Comparison of ENCODE assay signal across 8 cellular contexts in genomic region chr10:51074238-51075028, GRCh38. TPM values are rescaled to one million over a fixed set of nuclear protein-coding genes. Genes with fewer than 3 reads are reported as not detected.
A peak's percentile ranks its signal among the peaks of the same experiment; 100 is the strongest.
DNase-seq lines count a peak whose midpoint lies in the region; ATAC-seq and TF ChIP-seq lines count a peak whose summit lies in the region.

Gene PRKG1 (plus strand): TSS chr10:51074487.

- H2AK5ac ChIP-seq in neuronal stem cell (ENCODE audit: low read depth, low read length), result peak within 1 kb of the TSS; percentile 10

- H2BK15ac ChIP-seq in neuronal stem cell (ENCODE audit: low read length), result peak within 1 kb of the TSS; percentile 100

- H3K9me3 ChIP-seq in cardiac muscle cell (ENCODE audit: low read depth), result no peaks in the 10 kb centered on the region
- H3K9me3 ChIP-seq in neuronal stem cell (replicated peaks in 1 of 2; ENCODE audit: control insufficient read depth in 2 of 2, insufficient read depth in 1 of 2, low read depth in 1 of 2, low read length in 2 of 2), result no peaks in the 10 kb centered on the region

- no peak within 1 kb of the TSS for H4K8ac ChIP-seq in neuronal stem cell (ENCODE audit: low read depth, low read length)

- peak within 1 kb of the TSS; percentile 23 for H3K4ac ChIP-seq in neuronal stem cell (ENCODE audit: low read length)

- H2BK5ac ChIP-seq in neuronal stem cell (ENCODE audit: low read length), result peak within 1 kb of the TSS; percentile 97

- peak within 1 kb of the TSS; percentile 95 for H3K9ac ChIP-seq in neuronal stem cell (ENCODE audit: low read depth, low read length, poor library complexity)

- H3K18ac ChIP-seq in neuronal stem cell (ENCODE audit: low read length), result peak within 1 kb of the TSS; percentile 81

- peak within 1 kb of the TSS; percentile 81 for H2BK120ac ChIP-seq in neuronal stem cell (ENCODE audit: low read depth, low read length)

- H3K14ac ChIP-seq in neuronal stem cell (ENCODE audit: low read length), result no peak within 1 kb of the TSS

- peaks cover 18% of the 10 kb centered on the region for H3K27me3 ChIP-seq in cardiac muscle cell
- no peaks in the 10 kb centered on the region for H3K27me3 ChIP-seq in neuronal stem cell (ENCODE audit: control insufficient read depth in 3 of 3, insufficient read depth in 3 of 3, low read depth in 1 of 3, low read length in 3 of 3)

- no peak within 1 kb of the TSS for H4K91ac ChIP-seq in neuronal stem cell (ENCODE audit: low read depth, low read length, poor library complexity)

- H3K4me1 ChIP-seq in cardiac muscle cell (ENCODE audit: low read depth), result peaks cover 4% of the 10 kb centered on the region
- peaks cover 1 to 15% of the 10 kb centered on the region in 2 donors for H3K4me1 ChIP-seq in neuronal stem cell (ENCODE audit: control insufficient read depth in 2 of 2, insufficient read depth in 1 of 2, low read depth in 1 of 2, low read length in 2 of 2)

- no peak for TF ChIP-seq CTCF in cardiac muscle cell (IDR thresholded peaks at IDR 0.05; ENCODE audit: low read depth, low read length)

- peak within 1 kb of the TSS; percentile 72 for H3K4me3 ChIP-seq in cardiac muscle cell
- H3K4me3 ChIP-seq in neuronal stem cell (ENCODE audit: low read length in 2 of 2), result peak within 1 kb of the TSS; percentile 82 to 94

- peak within 1 kb of the TSS; percentile 46 for H2BK12ac ChIP-seq in neuronal stem cell (ENCODE audit: low read length)

- H3K27ac ChIP-seq in cardiac muscle cell, result peak within 1 kb of the TSS; percentile 4
- H3K27ac ChIP-seq in neuronal stem cell (replicated peaks; ENCODE audit: low read length), result peak within 1 kb of the TSS; percentile 78

- peak within 1 kb of the TSS; percentile 99 for H2AFZ ChIP-seq in neuronal stem cell (ENCODE audit: low read length)

- H3K4me2 ChIP-seq in neuronal stem cell (ENCODE audit: insufficient read depth, low read length, poor library complexity, severe bottlenecking), result peak within 1 kb of the TSS; percentile 84

- no CpG with 5 or more reads among the region's 59 CpGs for WGBS in neuronal stem cell (ENCODE audit: extremely low coverage in 2 of 2, insufficient read length in 2 of 2, insufficient replicate concordance in 1 of 2), 2 donors

- no peaks in the 10 kb centered on the region for H3K36me3 ChIP-seq in cardiac muscle cell
- H3K36me3 ChIP-seq in neuronal stem cell (replicated peaks in 1 of 2; ENCODE audit: control insufficient read depth in 2 of 2, insufficient read depth in 2 of 2, low read length in 2 of 2), result no peaks in the 10 kb centered on the region

- peak; percentile 1 for DNase-seq in DMS79 treated with DMSO at 0.1 percent for 48 hours (lab: John Stamatoyannopoulos, UW)
- no peak for DNase-seq in DMS79 (lab: John Stamatoyannopoulos, UW)
- peak; percentile 8 for DNase-seq in NCI-H1105 (lab: John Stamatoyannopoulos, UW)
- DNase-seq in amniotic epithelial cell (ENCODE audit: low read depth), result peak; percentile 43
- DNase-seq in cardiac muscle cell (ENCODE audit: low read depth in 1 of 2, low spot score in 1 of 2), result peak; percentile 82 to 85
- DNase-seq in neuronal stem cell (ENCODE audit: low spot score), result peak; percentile 84

- H3K23ac ChIP-seq in neuronal stem cell (ENCODE audit: low read depth, low read length, poor library complexity), result peak within 1 kb of the TSS; percentile 52

- ATAC-seq in GM18519 (IDR thresholded peaks at IDR 0.05; ENCODE audit: low FRiP score, unreplicated experiment) (no peak), HG03108 (IDR thresholded peaks at IDR 0.05; ENCODE audit: unreplicated experiment) (no peak)

- no peaks in the 10 kb centered on the region for H3K79me1 ChIP-seq in neuronal stem cell (ENCODE audit: low read depth, low read length)

RNA-seq across cellular contexts. Expression of gene PRKG1, which starts in this region (rescaled TPM):
- 4.5 and 13.3 TPM in 2 replicates for total RNA-seq in cardiac muscle cell
- polyA plus RNA-seq in cardiac muscle cell, result 2.9 and 8.0 TPM in 2 replicates
- 4.3 TPM for polyA plus RNA-seq in neuronal stem cell (2013, experiment 1 of 2)
- polyA plus RNA-seq in neuronal stem cell (2013, experiment 2 of 2), result 4.4 TPM
